Comparison of ENCODE assay signal across 29 cellular contexts in the genomic region with DNA sequence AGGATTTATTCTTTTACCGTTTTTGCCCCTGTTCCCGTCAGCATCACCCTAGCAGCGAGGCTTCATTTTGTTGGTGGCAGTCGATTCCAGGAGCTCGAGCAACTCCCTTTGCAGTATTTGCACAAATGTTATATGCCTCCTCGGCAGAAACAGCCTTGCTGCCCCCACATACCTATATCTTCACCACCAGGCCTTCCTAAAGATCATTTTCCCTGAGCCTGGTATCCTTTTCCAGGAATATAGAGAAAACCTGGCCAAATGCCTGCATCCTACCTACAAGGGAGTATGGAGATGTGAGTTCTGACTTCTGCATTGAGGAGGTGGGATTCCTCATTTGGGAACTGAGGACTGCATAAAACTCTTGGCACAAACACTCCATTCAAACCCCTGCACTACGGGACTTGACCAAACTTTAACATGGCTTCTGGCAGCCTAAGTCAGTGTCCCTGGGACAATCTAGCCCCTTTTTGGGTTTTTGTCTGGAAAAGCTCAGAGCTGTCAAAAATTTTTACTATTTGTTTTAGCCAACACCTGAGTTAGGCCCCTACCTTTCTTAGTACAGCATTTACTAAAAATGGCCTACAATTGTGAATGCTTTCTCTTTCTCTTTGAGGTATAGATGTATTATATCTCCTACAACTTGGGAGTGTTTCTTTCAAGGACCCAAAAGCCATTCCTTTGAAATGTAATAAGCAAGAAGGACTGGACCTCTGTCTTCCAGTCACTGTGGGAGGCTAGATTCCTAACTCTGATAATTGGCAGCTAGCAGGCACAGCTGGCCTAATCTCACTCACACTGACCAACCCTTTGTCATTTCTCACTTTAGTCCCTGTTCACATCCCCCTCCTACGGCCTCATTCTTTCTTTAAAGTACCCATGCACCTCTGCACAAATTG. TPM values are rescaled to one million over a fixed set of nuclear protein-coding genes. Genes with fewer than 3 reads are reported as not detected.
DNase-seq lines count a peak whose midpoint lies in the region; ATAC-seq, FAIRE-seq and TF ChIP-seq lines count a peak whose summit lies in the region.
"Had no signal": no experiment of that assay in that cellular context is flagged by ENCODE, and none has a peak within 500 bp of the region (broad histone marks: within the 10 kb centered on the region; RNA-seq: fewer than 3 reads in every experiment).

No MANE protein-coding gene starts in this region.

- no peak overlapping the region for H3K4me2 ChIP-seq in GM12878 (ENCODE audit: control insufficient read depth, insufficient read depth)
- H3K4me2 ChIP-seq: BLaER1 had no signal

- no peak overlapping the region for H3K9ac ChIP-seq in GM12878 (ENCODE audit: control insufficient read depth, insufficient read depth, low read length)
- H3K9ac ChIP-seq: BLaER1 had no signal

- TF ChIP-seq POLR2A in GM12878 (IDR thresholded peaks at IDR 0.05; ENCODE audit: low read depth, low read length), result no peak

- H3K79me2 ChIP-seq in GM12878 (ENCODE audit: control insufficient read depth, insufficient read depth, low read length), result no peaks in the 10 kb centered on the region

- POLR2A ChIA-PET in GM12878 (lab: Charles Lee), result interaction anchor here (1.2 to 1.4 kb wide), 2 partner anchors 10 to 12 kb away, joined by 3 read pairs; partner anchors contain the start of gene UBE2Q2
- POLR2A ChIA-PET in naive thymus-derived CD4-positive, alpha-beta T cell (lab: Charles Lee), result interaction anchor here (1.1 kb wide), 1 partner anchor 10 kb away, joined by 3 read pairs; no protein-coding TSS in a partner anchor

- peak; percentile 71 for DNase-seq in ELF-1 (ENCODE audit: low read depth, low spot score)
- peak; percentile 54 for DNase-seq in NCI-H2227 (lab: John Stamatoyannopoulos, UW; ENCODE audit: unreplicated experiment)
- DNase-seq in GM12878 (ENCODE audit: low read depth, low spot score), result no peak
- DNase-seq in myocyte (ENCODE audit: low read depth), result peak; percentile 57
- no peak for DNase-seq in naive thymus-derived CD4-positive, alpha-beta T cell
- no peak for DNase-seq in stimulated activated CD4-positive, alpha-beta T cell treated with anti-CD3 and anti-CD28 coated beads, Interleukin-15, amount 100 ng/mL, for 24 hours
- DNase-seq in caudate nucleus (lab: John Stamatoyannopoulos, UW), result no peak
- DNase-seq in stimulated activated naive CD8-positive, alpha-beta T cell treated with anti-CD3 and anti-CD28 coated beads, Interleukin-15, Interleukin-2, amounts not matched to agents 100 U/mL and 50 U/mL, for 24 hours, result no peak
- DNase-seq: ACHN; activated CD8-positive, alpha-beta memory T cell treated with anti-CD3 and anti-CD28 coated beads, Interleukin-2, amount 50 U/mL, for 4 hours; aorta; COR-L47; DND-41; NCI-H1105 treated with DMSO at 0.1 percent for 48 hours; NCI-H2081; NCI-H446; retina; SIG-M5; spleen; stimulated activated CD4-positive, alpha-beta T cell treated with anti-CD3 and anti-CD28 coated beads, Interleukin-4, amount 100 ng/mL, for 24 hours; T-cell; thyroid gland; WERI-Rb-1 had no signal

- H3K9me3 Mint-ChIP-seq in naive thymus-derived CD4-positive, alpha-beta T cell, result peaks cover 0 to 1% (median 0%) of the 10 kb centered on the region in 11 donors
- H3K9me3 Mint-ChIP-seq: activated naive CD4-positive, alpha-beta T cell treated with anti-CD3 and anti-CD28 coated beads, Interleukin-2, amount 50 U/mL, for 72 hours; activated T-helper 2 cell treated with anti-CD3 and anti-CD28 coated beads, Interferon-gamma antibody, Interleukin-2, Interleukin-4, amounts not matched to agents 10 μg/mL and 5 μg/mL and 100 μg/mL, durations not matched to agents 14 hours and 24 hours and 36 hours; stimulated activated naive CD8-positive, alpha-beta T cell treated with anti-CD3 and anti-CD28 coated beads, Interleukin-15, Interleukin-2, amounts not matched to agents 100 ng/mL and 50 ng/mL, for 24 hours; T-cell had no signal

- TF ChIP-seq CTCF in GM12878 (IDR thresholded peaks at IDR 0.05 in 2 of 3, conservative IDR thresholded peaks at IDR 0.05 in 1 of 3; ENCODE audit: control insufficient read depth in 2 of 3, extremely low read depth in 1 of 3, insufficient read depth in 1 of 3, low read depth in 3 of 3, low read length in 3 of 3), result no peak

- RAD21 ChIA-PET in GM12878 (lab: Charles Lee; ENCODE audit: unreplicated experiment), result interaction anchor here (1.3 kb wide), 1 partner anchor 10 kb away, joined by 4 read pairs; no protein-coding TSS in a partner anchor

- no peaks in the 10 kb centered on the region for H3K36me3 ChIP-seq in GM12878 (ENCODE audit: control insufficient read depth in 2 of 2, insufficient read depth in 2 of 2, low read length in 1 of 2)
- no peaks in the 10 kb centered on the region for H3K36me3 ChIP-seq in naive thymus-derived CD4-positive, alpha-beta T cell (ENCODE audit: control insufficient read depth in 2 of 3, insufficient read depth in 3 of 3, low read length in 3 of 3)
- H3K36me3 ChIP-seq: BLaER1, spleen, thyroid gland, WERI-Rb-1 had no signal

- no peak for FAIRE-seq in GM12878 (lab: Jason Lieb, UNC)
- FAIRE-seq: endothelial cell of umbilical vein, H54 had no signal

- peaks cover 0 to 9% (median 0%) of the 10 kb centered on the region in 5 donors for H3K27me3 Mint-ChIP-seq in naive thymus-derived CD4-positive, alpha-beta T cell

- CTCF ChIA-PET in GM12878 (lab: Yijun Ruan, JAX), result interaction anchor here (1.0 to 2.0 kb wide), 2 partner anchors 11 to 28 kb away, joined by 3 to 11 read pairs; no protein-coding TSS in a partner anchor
- CTCF ChIA-PET in naive thymus-derived CD4-positive, alpha-beta T cell (lab: Charles Lee), result no interaction called here

- no peak overlapping the region for H3K27ac ChIP-seq in GM12878 (ENCODE audit: control insufficient read depth, insufficient read depth)
- no peak overlapping the region for H3K27ac ChIP-seq in naive thymus-derived CD4-positive, alpha-beta T cell (ENCODE audit: low read depth, low read length)
- no peak overlapping the region for H3K27ac ChIP-seq in caudate nucleus (ENCODE audit: low read depth, low read length)
- H3K27ac ChIP-seq: BLaER1, spleen, thyroid gland, WERI-Rb-1 had no signal

- in situ Hi-C loops in GM12878 (cut with MboI), result no loop called here

- H4K20me1 ChIP-seq in GM12878 (ENCODE audit: control insufficient read depth, insufficient read depth), result no peaks in the 10 kb centered on the region
- H4K20me1 ChIP-seq: BLaER1 had no signal

- SMC1A ChIA-PET in GM12878 (lab: Charles Lee; ENCODE audit: uncharacterized antibody, unreplicated experiment), result interaction anchor here (0.6 to 1.2 kb wide), 4 partner anchors 10 to 16 kb away, joined by 3 to 5 read pairs (median 3); no protein-coding TSS in a partner anchor

- no peak overlapping the region for H3K4me3 ChIP-seq in GM12878
- no peak overlapping the region for H3K4me3 ChIP-seq in naive thymus-derived CD4-positive, alpha-beta T cell (ENCODE audit: low read length)
- H3K4me3 ChIP-seq: BLaER1, spleen, thyroid gland had no signal

- no peak overlapping the region for H3K4me3 Mint-ChIP-seq in naive thymus-derived CD4-positive, alpha-beta T cell
- H3K4me3 Mint-ChIP-seq: stimulated activated naive CD8-positive, alpha-beta T cell treated with anti-CD3 and anti-CD28 coated beads, Interleukin-15, Interleukin-2, amounts not matched to agents 100 ng/mL and 50 ng/mL, for 24 hours; T-cell had no signal

- no peak overlapping the region for H3K27ac Mint-ChIP-seq in naive thymus-derived CD4-positive, alpha-beta T cell
- H3K27ac Mint-ChIP-seq: activated T-helper 2 cell treated with anti-CD3 and anti-CD28 coated beads, Interferon-gamma antibody, Interleukin-2, Interleukin-4, amounts not matched to agents 10 μg/mL and 5 μg/mL and 100 μg/mL, durations not matched to agents 14 hours and 24 hours and 36 hours; stimulated activated naive CD8-positive, alpha-beta T cell treated with anti-CD3 and anti-CD28 coated beads, Interleukin-15, Interleukin-2, amounts not matched to agents 100 ng/mL and 50 ng/mL, for 24 hours; T-cell had no signal

- H3K4me1 Mint-ChIP-seq in naive thymus-derived CD4-positive, alpha-beta T cell, result peaks cover 0 to 27% (median 4%) of the 10 kb centered on the region in 7 donors
- H3K4me1 Mint-ChIP-seq: T-cell had no signal

- H3K27me3 ChIP-seq in GM12878 (replicated peaks in 1 of 2; ENCODE audit: control insufficient read depth in 2 of 2, insufficient read depth in 2 of 2, low read length in 1 of 2), result no peaks in the 10 kb centered on the region
- no peaks in the 10 kb centered on the region for H3K27me3 ChIP-seq in naive thymus-derived CD4-positive, alpha-beta T cell (ENCODE audit: control insufficient read depth in 2 of 2, insufficient read depth in 2 of 2, low read length in 2 of 2)
- H3K27me3 ChIP-seq: BLaER1, spleen, thyroid gland had no signal

- WGBS in GM12878 (ENCODE audit: insufficient coverage, insufficient replicate concordance, low lambda C conversion rate, missing lambda C conversion rate), result 61% methylated on average over 8 of the region's 8 CpGs

- H3K9me3 ChIP-seq in GM12878 (replicated peaks; ENCODE audit: control insufficient read depth, insufficient read depth, low read length), result no peaks in the 10 kb centered on the region
- H3K9me3 ChIP-seq in naive thymus-derived CD4-positive, alpha-beta T cell (ENCODE audit: control insufficient read depth in 2 of 3, low read length in 3 of 3), result no peaks in the 10 kb centered on the region
- H3K9me3 ChIP-seq: BLaER1, spleen, thyroid gland had no signal

- H3K36me3 Mint-ChIP-seq in naive thymus-derived CD4-positive, alpha-beta T cell, result peaks cover 0 to 3% (median 0%) of the 10 kb centered on the region in 5 donors
- H3K36me3 Mint-ChIP-seq: activated naive CD4-positive, alpha-beta T cell treated with anti-CD3 and anti-CD28 coated beads, Interleukin-2, amount 50 U/mL, for 72 hours; T-cell had no signal

- peak overlapping the region; percentile 24; the same call in 1 of the 2 replicates for H2AFZ ChIP-seq in GM12878 (ENCODE audit: control insufficient read depth, low read depth, low read length)

- ATAC-seq in GM12878, result no peak
- no peak for ATAC-seq in naive thymus-derived CD4-positive, alpha-beta T cell
- ATAC-seq in stimulated activated naive CD8-positive, alpha-beta T cell treated with anti-CD3 and anti-CD28 coated beads, Interleukin-15, Interleukin-2, amounts not matched to agents 100 U/mL and 50 U/mL, for 24 hours, result no peak
- ATAC-seq: activated naive CD4-positive, alpha-beta T cell treated with anti-CD3 and anti-CD28 coated beads, Interleukin-2, amount 50 U/mL, for 72 hours; T-cell had no signal

- TF ChIP-seq EP300 in GM12878 (IDR thresholded peaks at IDR 0.05; ENCODE audit: borderline replicate concordance in 1 of 2, control insufficient read depth in 1 of 2, low read depth in 2 of 2, low read length in 2 of 2), result no peak

- no TSS peak for BruUV-seq in GM12878 (replicated peaks; lab: Mats Ljungman, UMichigan)

- intact Hi-C loops in GM12878 (cut with micrococcal nuclease; ENCODE audit: unreplicated experiment), result no loop called here
- intact Hi-C loops in naive thymus-derived CD4-positive, alpha-beta T cell (cut with micrococcal nuclease), result no loop called here

- H3K4me1 ChIP-seq in GM12878 (ENCODE audit: control insufficient read depth, insufficient read depth, low read length), result no peaks in the 10 kb centered on the region
- no peaks in the 10 kb centered on the region for H3K4me1 ChIP-seq in naive thymus-derived CD4-positive, alpha-beta T cell (ENCODE audit: control insufficient read depth in 2 of 2, insufficient read depth in 2 of 2, low read length in 2 of 2)
- H3K4me1 ChIP-seq: BLaER1, spleen, thyroid gland had no signal

- TF ChIP-seq RAD21 in GM12878 (IDR thresholded peaks at IDR 0.05; ENCODE audit: insufficient read depth, low read depth, low read length), result no peak

RNA-seq across cellular contexts. Expression of gene UBE2Q2, which starts 12.1 kb away (rescaled TPM):
- total RNA-seq in GM12878 (2013; cell fraction: nucleolus; rRNA removed), result 23.1 and 32.2 TPM in 2 replicates
- total RNA-seq in GM12878 (2014; rRNA removed) (19.8 and 21.8 TPM in 2 replicates), GM12878 (2014; rRNA removed; fragmentation: Illumina TruSeq; extraction: Trizol) (28.9 and 31.9 TPM in 2 replicates), GM12878 (2021) (22.0 and 22.7 TPM in 2 replicates), myocyte (67.0 and 67.5 TPM in 2 replicates)
- polyA plus RNA-seq in GM12878 (2011; ENCODE audit: low read depth), result 9.2 TPM
- polyA plus RNA-seq in GM12878 (2011; rRNA removed) (23.2 and 30.6 TPM in 2 replicates), GM12878 (2014; fragmentation: Illumina TruSeq; extraction: Trizol) (24.8 and 33.0 TPM in 2 replicates), GM12878 (2014; fragmentation: Nextera tagmentation; extraction: Ambion mirVana) (10 to 100 TPM; 11.1 to 13.0 TPM), GM12878 (2014; rRNA removed) (14.3 and 18.4 TPM in 2 replicates), GM12878 (2016; fragmentation: Nextera tagmentation; extraction: Ambion mirVana) (10 to 100 TPM; 21.1 to 28.8 TPM)
- polyA plus RNA-seq in GM12878 (2011; cell fraction: cytosol; rRNA removed), result 8.3 and 9.4 TPM in 2 replicates
- polyA plus RNA-seq in GM12878 (2011; cell fraction: nucleus; rRNA removed), result 17.1 and 21.5 TPM in 2 replicates
- polyA plus RNA-seq in GM12878 (2012), result 15.1 and 15.4 TPM in 2 replicates
- 10.6 and 12.8 TPM in 2 replicates for polyA minus RNA-seq in GM12878 (2011; rRNA and poly(A)+ RNA removed)
- polyA minus RNA-seq in GM12878 (2011; cell fraction: cytosol; rRNA and poly(A)+ RNA removed), result 7.3 and 12.6 TPM in 2 replicates
- polyA minus RNA-seq in GM12878 (2011; cell fraction: nucleus; rRNA and poly(A)+ RNA removed), result 15.8 and 27.4 TPM in 2 replicates
- 36.5 TPM for polyA plus RNA-seq in myocyte (2012)
- total RNA-seq in naive thymus-derived CD4-positive, alpha-beta T cell, result 10 to 100 TPM; 28.2 to 32.1 (median 28.8) TPM
- polyA plus RNA-seq in naive thymus-derived CD4-positive, alpha-beta T cell, result 10 to 100 TPM; 27.7 to 30.5 TPM

Comparison
In these comparisons a context has a peak if more than half of its experiments do, and no peak if none do; other contexts are left out.
1. DNase-seq: peak in ELF-1 (single experiment), NCI-H2227 (single experiment) and myocyte (single experiment); none in GM12878 (single experiment), naive thymus-derived CD4-positive, alpha-beta T cell (0 of 9), stimulated activated CD4-positive, alpha-beta T cell treated with anti-CD3 and anti-CD28 coated beads, Interleukin-15, amount 100 ng/mL, for 24 hours (single experiment), caudate nucleus (0 of 61) and stimulated activated naive CD8-positive, alpha-beta T cell treated with anti-CD3 and anti-CD28 coated beads, Interleukin-15, Interleukin-2, amounts not matched to agents 100 U/mL and 50 U/mL, for 24 hours (single experiment).